In the genomic region with DNA sequence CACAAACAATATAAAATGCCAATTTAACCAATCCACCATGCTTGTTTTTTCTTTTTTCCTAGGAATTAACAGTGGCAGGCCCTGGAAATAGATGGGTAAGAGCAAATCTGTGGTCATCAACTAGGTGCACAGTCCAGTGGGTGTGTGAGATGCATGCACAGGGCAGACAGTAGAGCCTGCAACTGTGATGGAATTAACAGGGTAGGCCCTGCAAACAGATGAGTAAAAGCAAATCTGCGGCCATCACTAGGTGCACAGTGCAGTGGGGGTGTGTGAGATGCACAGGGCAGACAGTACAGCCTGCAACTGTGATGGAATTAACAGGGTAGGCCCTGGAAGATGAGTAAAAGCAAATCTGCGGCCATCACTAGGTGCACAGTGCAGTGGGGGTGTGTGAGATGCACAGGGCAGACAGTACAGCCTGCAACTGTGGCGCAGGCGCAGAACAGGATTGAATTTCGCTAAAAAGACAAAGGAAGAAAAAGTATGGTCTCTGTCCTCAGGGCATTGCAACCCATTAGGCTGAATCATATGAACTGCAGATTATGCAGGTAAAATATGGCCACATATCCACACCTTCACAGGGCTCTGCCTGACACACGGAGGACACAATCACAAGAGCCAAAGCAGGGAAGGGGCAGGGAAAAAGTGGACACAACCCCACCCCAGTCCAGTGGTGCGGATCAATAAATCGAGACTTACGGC, we compare ENCODE assay signal across 23 cellular contexts. TPM values are rescaled to one million over a fixed set of nuclear protein-coding genes. Genes with fewer than 3 reads are reported as not detected.
DNase-seq lines count a peak whose midpoint lies in the region; ATAC-seq and TF ChIP-seq lines count a peak whose summit lies in the region.
"Had no signal": no experiment of that assay in that cellular context is flagged by ENCODE, and none has a peak within 500 bp of the region (broad histone marks: within the 10 kb centered on the region; RNA-seq: fewer than 3 reads in every experiment).

No MANE protein-coding gene starts in this region.

- H2BK5ac ChIP-seq in IMR-90 (ENCODE audit: low read depth, low read length, poor library complexity, severe bottlenecking) = no peak overlapping the region
- H2BK5ac ChIP-seq in mesenchymal stem cell (ENCODE audit: low read depth, low read length, poor library complexity, severe bottlenecking) = no peak overlapping the region

- in situ Hi-C loops in IMR-90 (cut with MboI; ENCODE audit: low sequenced_read_pairs) = no loop called here

- no peak overlapping the region for H3K4me3 Mint-ChIP-seq in WTC11
- H3K4me3 Mint-ChIP-seq: CD14-positive monocyte; CD4-positive, alpha-beta T cell; CD8-positive, alpha-beta memory T cell; GM23338; H9 had no signal

- H3K27me3 Mint-ChIP-seq in WTC11 (ENCODE audit: low read depth) = no peaks in the 10 kb centered on the region; the same call in 1 of the 2 replicates
- H3K27me3 Mint-ChIP-seq: CD4-positive, alpha-beta T cell had no signal

- BruUV-seq in IMR-90 (replicated peaks; lab: Mats Ljungman, UMichigan) = no TSS peak
- no TSS peak for BruUV-seq in PC-3 (replicated peaks; lab: Mats Ljungman, UMichigan)

- H3K9ac ChIP-seq in IMR-90 (ENCODE audit: low read depth, low read length) = no peak overlapping the region
- no peak overlapping the region for H3K9ac ChIP-seq in mesenchymal stem cell (ENCODE audit: low read length)
- no peak overlapping the region for H3K9ac ChIP-seq in PC-3 (ENCODE audit: low read length)
- H3K9ac ChIP-seq: BLaER1 treated with 17β-estradiol and CSF1 and Interleukin-3, amounts not matched to agents 10 nM and 100 nM had no signal

- TF ChIP-seq CTCF in IMR-90 (conservative IDR thresholded peaks at IDR 0.05; ENCODE audit: low read depth, low read length) (no peak), WTC11 (IDR thresholded peaks at IDR 0.05) (no peak), PC-3 (conservative IDR thresholded peaks at IDR 0.05; ENCODE audit: low read depth, low read length) (no peak)

- H3K79me2 ChIP-seq in PC-3 (ENCODE audit: low read length) = no peaks in the 10 kb centered on the region

- no peak overlapping the region for H3K56ac ChIP-seq in IMR-90 (ENCODE audit: extremely low read depth, insufficient read depth, low read length)

- H3K4ac ChIP-seq in IMR-90 (ENCODE audit: low read depth, low read length) = no peak overlapping the region
- no peak overlapping the region for H3K4ac ChIP-seq in mesenchymal stem cell (ENCODE audit: low read depth in 1 of 2, low read length in 2 of 2)

- no peak overlapping the region for H4K8ac ChIP-seq in IMR-90 (ENCODE audit: low read depth in 2 of 2, low read length in 2 of 2)
- H4K8ac ChIP-seq in mesenchymal stem cell (ENCODE audit: low read length) = peak overlapping the region; percentile 9

- TF ChIP-seq RAD21 in IMR-90 (IDR thresholded peaks at IDR 0.05; ENCODE audit: low read length) = no peak

- H3K23ac ChIP-seq in IMR-90 (ENCODE audit: low read depth, low read length) = no peak overlapping the region
- H3K23ac ChIP-seq in mesenchymal stem cell (ENCODE audit: low read length in 2 of 2) = no peak overlapping the region

- dilution Hi-C loops in IMR-90 (cut with HindIII; ENCODE audit: low sequenced_read_pairs, unreplicated experiment) = no loop called here

- H3K4me1 ChIP-seq in IMR-90 (ENCODE audit: control insufficient read depth, insufficient read depth, low read length) (peaks cover 7% of the 10 kb centered on the region), mesenchymal stem cell (ENCODE audit: control insufficient read depth, insufficient read depth, low read depth, low read length) (no peaks in the 10 kb centered on the region), PC-3 (ENCODE audit: insufficient read depth, low read length) (peaks cover 32% of the 10 kb centered on the region)
- H3K4me1 ChIP-seq: BE2C had no signal

- H3K27me3 ChIP-seq in IMR-90 (ENCODE audit: control insufficient read depth, insufficient read depth, low read length) = no peaks in the 10 kb centered on the region
- no peaks in the 10 kb centered on the region for H3K27me3 ChIP-seq in mesenchymal stem cell (ENCODE audit: control insufficient read depth in 1 of 2, insufficient read depth in 1 of 2, low read length in 2 of 2)
- no peaks in the 10 kb centered on the region for H3K27me3 ChIP-seq in PC-3 (ENCODE audit: low read length)
- H3K27me3 ChIP-seq: BE2C; BLaER1 treated with 17β-estradiol and CSF1 and Interleukin-3, amounts not matched to agents 10 nM and 100 nM had no signal

- H3K9me3 ChIP-seq in IMR-90 (ENCODE audit: control insufficient read depth, insufficient read depth, low read length) (peaks cover 3% of the 10 kb centered on the region), mesenchymal stem cell (ENCODE audit: control insufficient read depth, low read length) (no peaks in the 10 kb centered on the region), PC-3 (ENCODE audit: low read length) (no peaks in the 10 kb centered on the region)
- H3K9me3 ChIP-seq: A549; BE2C; BLaER1 treated with 17β-estradiol and CSF1 and Interleukin-3, amounts not matched to agents 10 nM and 100 nM had no signal

- H3K14ac ChIP-seq in IMR-90 (replicated peaks; ENCODE audit: low read depth, low read length) (no peak overlapping the region), mesenchymal stem cell (ENCODE audit: low read length in 2 of 2) (no peak overlapping the region)

- H2BK120ac ChIP-seq in IMR-90 (ENCODE audit: low read depth, low read length) (no peak overlapping the region), mesenchymal stem cell (ENCODE audit: low read depth, low read length) (no peak overlapping the region)

- no peak overlapping the region for H2BK15ac ChIP-seq in IMR-90 (ENCODE audit: low read depth, low read length)
- H2BK15ac ChIP-seq in mesenchymal stem cell (ENCODE audit: low read depth, poor library complexity, severe bottlenecking) = no peak overlapping the region

- H3K27ac Mint-ChIP-seq in WTC11 = 0 out of 2 replicates have a peak overlapping the region, but pooled peaks have one; percentile 11
- H3K27ac Mint-ChIP-seq: CD14-positive monocyte; CD4-positive, alpha-beta T cell; CD8-positive, alpha-beta memory T cell; GM23338; H9 had no signal

- H3K36me3 Mint-ChIP-seq in WTC11 = peaks cover 9% of the 10 kb centered on the region
- H3K36me3 Mint-ChIP-seq: CD14-positive monocyte; CD8-positive, alpha-beta memory T cell had no signal

- H3K27ac ChIP-seq in IMR-90 (ENCODE audit: insufficient read depth, low read length) (no peak overlapping the region), mesenchymal stem cell (ENCODE audit: low read length, poor library complexity, severe bottlenecking) (no peak overlapping the region), PC-3 (ENCODE audit: low read length) (no peak overlapping the region)
- H3K27ac ChIP-seq: A549; BLaER1 treated with 17β-estradiol and CSF1 and Interleukin-3, amounts not matched to agents 10 nM and 100 nM had no signal

- H3K4me3 ChIP-seq in IMR-90 (ENCODE audit: insufficient read depth, low read depth, low read length) (no peak overlapping the region), mesenchymal stem cell (ENCODE audit: insufficient read depth in 1 of 2, low read depth in 1 of 2, low read length in 2 of 2) (no peak overlapping the region), PC-3 (ENCODE audit: low read length) (no peak overlapping the region)
- H3K4me3 ChIP-seq: A549; BLaER1 treated with 17β-estradiol and CSF1 and Interleukin-3, amounts not matched to agents 10 nM and 100 nM; GM12878; GM23338 had no signal

- H3K18ac ChIP-seq in IMR-90 (ENCODE audit: low read depth, low read length) (no peak overlapping the region), mesenchymal stem cell (ENCODE audit: low read depth in 1 of 2, low read length in 2 of 2) (no peak overlapping the region)

- no peak overlapping the region for H2AFZ ChIP-seq in IMR-90 (replicated peaks; ENCODE audit: low read length, poor library complexity)
- no peak overlapping the region for H2AFZ ChIP-seq in mesenchymal stem cell (ENCODE audit: low read depth, low read length)
- no peak overlapping the region for H2AFZ ChIP-seq in PC-3 (ENCODE audit: low read length)
- H2AFZ ChIP-seq: GM23338 had no signal

- H3K9me3 Mint-ChIP-seq in WTC11 = peaks cover 8% of the 10 kb centered on the region
- H3K9me3 Mint-ChIP-seq: CD4-positive, alpha-beta T cell; CD8-positive, alpha-beta memory T cell; GM23338; H9 had no signal

- 96% methylated on average over 4 of the region's 9 CpGs; no CpG with 5 or more reads in 1 of the 2 experiments for WGBS in IMR-90 (ENCODE audit: extremely low coverage in 2 of 2, insufficient read length in 1 of 2), 2 experiments
- 91% methylated on average over 9 of the region's 9 CpGs for WGBS in mesenchymal stem cell

- no peak overlapping the region for H2AK9ac ChIP-seq in IMR-90 (replicated peaks; ENCODE audit: low read depth, low read length, poor library complexity)

- no peak for TF ChIP-seq POLR2A in IMR-90 (IDR thresholded peaks at IDR 0.05; ENCODE audit: low read depth, low read length)

- no peak overlapping the region for H3K4me2 ChIP-seq in IMR-90 (ENCODE audit: low read depth, low read length)
- no peak overlapping the region for H3K4me2 ChIP-seq in mesenchymal stem cell (ENCODE audit: low read length, poor library complexity, severe bottlenecking)
- H3K4me2 ChIP-seq in PC-3 (ENCODE audit: low read length) = no peak overlapping the region
- H3K4me2 ChIP-seq: A549; BLaER1 treated with 17β-estradiol and CSF1 and Interleukin-3, amounts not matched to agents 10 nM and 100 nM; GM23338 had no signal

- H3K36me3 ChIP-seq in IMR-90 (ENCODE audit: control insufficient read depth, insufficient read depth, low read length) = peaks cover 6% of the 10 kb centered on the region
- peaks cover 0 to 14% of the 10 kb centered on the region in 2 experiments for H3K36me3 ChIP-seq in mesenchymal stem cell (ENCODE audit: control insufficient read depth in 1 of 2, insufficient read depth in 2 of 2, low read depth in 1 of 2, low read length in 2 of 2)
- 0 out of 2 replicates have a peak, but pooled peaks cover 2% of the 10 kb centered on the region for H3K36me3 ChIP-seq in PC-3 (ENCODE audit: low read depth, low read length)

- H4K5ac ChIP-seq in IMR-90 (ENCODE audit: low read depth, low read length) = no peak overlapping the region

- H4K20me1 ChIP-seq in IMR-90 (ENCODE audit: insufficient read depth, low read length) (no peaks in the 10 kb centered on the region), PC-3 (ENCODE audit: low read length) (no peaks in the 10 kb centered on the region)
- H4K20me1 ChIP-seq: BLaER1 treated with 17β-estradiol and CSF1 and Interleukin-3, amounts not matched to agents 10 nM and 100 nM had no signal

- H4K91ac ChIP-seq in IMR-90 (ENCODE audit: insufficient read depth, low read depth, low read length) (no peak overlapping the region), mesenchymal stem cell (ENCODE audit: low read length) (no peak overlapping the region)

- no peaks in the 10 kb centered on the region for H3K9me2 ChIP-seq in PC-3 (replicated peaks; ENCODE audit: low read length)

- ATAC-seq in IMR-90 (ENCODE audit: low read depth) = no peak
- ATAC-seq in WTC11 = no peak
- ATAC-seq in GM19328 (IDR thresholded peaks at IDR 0.05; ENCODE audit: unreplicated experiment) = no peak
- no peak for ATAC-seq in PC-3
- ATAC-seq: A549, GM12878, GM23338, HCT116 had no signal

- peaks cover 13% of the 10 kb centered on the region for H3K4me1 Mint-ChIP-seq in WTC11
- H3K4me1 Mint-ChIP-seq: CD14-positive monocyte; CD8-positive, alpha-beta memory T cell had no signal

- peak overlapping the region; percentile 20; the same call in 1 of the 2 replicates for H2AK5ac ChIP-seq in IMR-90 (ENCODE audit: low read depth, low read length)
- H2AK5ac ChIP-seq in mesenchymal stem cell (ENCODE audit: low read length, severe bottlenecking) = no peak overlapping the region

- H3K79me1 ChIP-seq in IMR-90 (ENCODE audit: low read depth in 1 of 2, low read length in 2 of 2) (peaks cover 4 to 15% of the 10 kb centered on the region in 2 experiments; a peak in 3 of 4 replicates), mesenchymal stem cell (replicated peaks; ENCODE audit: low read length, poor library complexity, severe bottlenecking) (peaks cover 6% of the 10 kb centered on the region)

- H3F3A ChIP-seq in PC-3 (ENCODE audit: low read length, unreplicated experiment) = no peaks in the 10 kb centered on the region

- CTCF ChIA-PET in IMR-90 (lab: Yijun Ruan, JAX) = interaction anchor here (0.5 to 0.7 kb wide), 2 partner anchors 218 to 1167 kb away, joined by 3 to 4 read pairs; no protein-coding TSS in a partner anchor
- CTCF ChIA-PET in WTC11 (lab: Charles Lee) = no interaction called here
- CTCF ChIA-PET in PC-3 (lab: Charles Lee) = no interaction called here

- POLR2A ChIA-PET in IMR-90 (lab: Charles Lee; ENCODE audit: unreplicated experiment) (no interaction called here), WTC11 (lab: Charles Lee) (no interaction called here), PC-3 (lab: Charles Lee; ENCODE audit: unreplicated experiment) (no interaction called here)

- DNase-seq in IMR-90 (no peak), WTC11 (ENCODE audit: low spot score) (no peak), mesenchymal stem cell (no peak), HUDEP-2 (lab: John Stamatoyannopoulos, UW; ENCODE audit: unreplicated experiment in 76 of 76) (no peak), PC-3 (no peak)
- DNase-seq: 8988T; ACHN; AML-193; BE2C; CD4-positive, alpha-beta T cell; CD8-positive, alpha-beta memory T cell; DMS 273 treated with DMSO at 0.1 percent for 48 hours; DMS79; EL; GDM1; H9 had no signal

- peaks cover 12% of the 10 kb centered on the region; the same call in 1 of the 2 replicates for H3K9me1 ChIP-seq in IMR-90 (ENCODE audit: insufficient read depth, low read length)

- no peak overlapping the region; the same call in 1 of the 2 replicates for H2BK20ac ChIP-seq in IMR-90 (ENCODE audit: low read depth, low read length)

- intact Hi-C loops in IMR-90 (cut with micrococcal nuclease) = no loop called here
- intact Hi-C loops in PC-3 (cut with micrococcal nuclease) = no loop called here

- no peak overlapping the region for H2BK12ac ChIP-seq in mesenchymal stem cell (ENCODE audit: low read length in 2 of 2)

RNA-seq across cellular contexts. Expression of a gene that starts 41.0 kb away (rescaled TPM):
- total RNA-seq in IMR-90 (2012; rRNA removed) = under 0.01 TPM in 2 replicates
- 0.03 and 0.07 TPM in 2 replicates for polyA plus RNA-seq in IMR-90 (2012; rRNA removed)
- polyA plus RNA-seq in IMR-90 (2012; cell fraction: cytosol; rRNA removed) = not detected in 2 replicates
- polyA plus RNA-seq in IMR-90 (2012; cell fraction: nucleus; rRNA removed; ENCODE audit: low replicate concordance) = 0.02 and 0.14 TPM in 2 replicates
- total RNA-seq in WTC11 (2021) = 0.25 to 1.3 TPM (median 1.2 TPM) in 3 replicates
- polyA plus RNA-seq in mesenchymal stem cell (2013, experiment 1 of 2) = 0.04 TPM
- 0.07 TPM for polyA plus RNA-seq in mesenchymal stem cell (2013, experiment 2 of 2)
- total RNA-seq in PC-3 (2014; rRNA removed) = 0.12 and 0.29 TPM in 2 replicates
